ENCODE assay signal across 9 cellular contexts in the genomic region with DNA sequence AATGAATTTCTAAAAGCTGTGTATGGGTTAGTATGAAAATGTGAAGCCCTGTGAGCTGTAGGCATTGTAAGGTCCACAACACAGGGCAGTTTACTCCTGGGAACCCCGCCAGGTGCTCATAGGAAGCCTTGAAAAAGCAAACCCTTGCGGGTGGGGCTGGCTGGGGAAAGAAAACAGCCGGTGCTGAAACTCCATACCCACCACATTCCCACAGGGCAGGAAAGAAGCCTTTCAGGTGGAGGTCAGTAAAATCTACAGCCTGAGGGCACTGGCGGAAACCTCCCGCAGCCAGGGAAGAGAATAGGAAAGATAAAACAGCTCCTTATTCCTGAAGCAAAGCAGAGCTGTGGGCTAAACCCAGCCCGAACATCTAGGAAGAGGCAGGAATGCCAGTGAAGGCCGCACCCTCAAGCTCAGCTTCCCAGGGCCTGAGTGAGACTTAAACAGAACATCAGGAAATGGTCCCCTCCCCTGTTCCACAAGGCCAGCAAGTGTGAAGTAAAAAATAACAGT. TPM values are rescaled to one million over a fixed set of nuclear protein-coding genes. Genes with fewer than 3 reads are reported as not detected.
A peak's percentile ranks its signal among the peaks of the same experiment; 100 is the strongest.
DNase-seq lines count a peak whose midpoint lies in the region; ATAC-seq and TF ChIP-seq lines count a peak whose summit lies in the region.
"Had no signal": no experiment of that assay in that cellular context is flagged by ENCODE, and none has a peak within 500 bp of the region (broad histone marks: within the 10 kb centered on the region; RNA-seq: fewer than 3 reads in every experiment).

No MANE protein-coding gene starts in this region.

- peaks cover 5% of the 10 kb centered on the region for H3K36me3 Mint-ChIP-seq in activated naive CD8-positive, alpha-beta T cell treated with anti-CD3 and anti-CD28 coated beads, Interleukin-2, amount 10 ng/mL, durations not matched to agents 7 days and 5 days
- H3K36me3 Mint-ChIP-seq in activated naive CD8-positive, alpha-beta T cell treated with anti-CD3 and anti-CD28 coated beads, Interleukin-2, amount 50 U/mL, for 24 hours (ENCODE audit: low read depth), result no peaks in the 10 kb centered on the region
- H3K36me3 Mint-ChIP-seq in mesothelial cell of epicardium, result no peaks in the 10 kb centered on the region

- no peak overlapping the region for H3K4me3 Mint-ChIP-seq in activated naive CD8-positive, alpha-beta T cell treated with anti-CD3 and anti-CD28 coated beads, Interleukin-2, amount 10 ng/mL, durations not matched to agents 7 days and 5 days
- H3K4me3 Mint-ChIP-seq in activated naive CD8-positive, alpha-beta T cell treated with anti-CD3 and anti-CD28 coated beads, Interleukin-2, amount 50 U/mL, for 24 hours, result no peak overlapping the region
- H3K4me3 Mint-ChIP-seq in mesothelial cell of epicardium, result no peak overlapping the region

- H3K4me3 ChIP-seq in colonic mucosa, result no peak overlapping the region
- H3K4me3 ChIP-seq in aorta (ENCODE audit: low read length in 2 of 2), result no peak overlapping the region
- H3K4me3 ChIP-seq: K562 had no signal

- intact Hi-C loops in colonic mucosa (cut with DNase I) (no loop called here), aorta (cut with DNase I) (no loop called here)

- no peaks in the 10 kb centered on the region for H3K9me3 Mint-ChIP-seq in activated naive CD8-positive, alpha-beta T cell treated with anti-CD3 and anti-CD28 coated beads, Interleukin-2, amount 10 ng/mL, durations not matched to agents 7 days and 5 days
- H3K9me3 Mint-ChIP-seq in activated naive CD8-positive, alpha-beta T cell treated with anti-CD3 and anti-CD28 coated beads, Interleukin-2, amount 50 U/mL, for 24 hours, result no peaks in the 10 kb centered on the region
- H3K9me3 Mint-ChIP-seq in mesothelial cell of epicardium, result no peaks in the 10 kb centered on the region

- peaks cover 18% of the 10 kb centered on the region for H3K4me1 Mint-ChIP-seq in activated naive CD8-positive, alpha-beta T cell treated with anti-CD3 and anti-CD28 coated beads, Interleukin-2, amount 10 ng/mL, durations not matched to agents 7 days and 5 days
- H3K4me1 Mint-ChIP-seq in activated naive CD8-positive, alpha-beta T cell treated with anti-CD3 and anti-CD28 coated beads, Interleukin-2, amount 50 U/mL, for 24 hours, result peaks cover 8% of the 10 kb centered on the region
- peaks cover 7% of the 10 kb centered on the region for H3K4me1 Mint-ChIP-seq in mesothelial cell of epicardium

- no peak for ATAC-seq in activated naive CD8-positive, alpha-beta T cell treated with anti-CD3 and anti-CD28 coated beads, Interleukin-2, amount 10 ng/mL, durations not matched to agents 7 days and 5 days (ENCODE audit: low read depth)
- no peak for ATAC-seq in activated naive CD8-positive, alpha-beta T cell treated with anti-CD3 and anti-CD28 coated beads, Interleukin-2, amount 50 U/mL, for 24 hours
- ATAC-seq in aorta (ENCODE audit: low FRiP score) (peak; percentile 59), GM19452 (IDR thresholded peaks at IDR 0.05; ENCODE audit: unreplicated experiment) (no peak), GM19035 (IDR thresholded peaks at IDR 0.05; ENCODE audit: unreplicated experiment) (no peak)

- H3K27me3 Mint-ChIP-seq in activated naive CD8-positive, alpha-beta T cell treated with anti-CD3 and anti-CD28 coated beads, Interleukin-2, amount 10 ng/mL, durations not matched to agents 7 days and 5 days, result peaks cover 9% of the 10 kb centered on the region
- peaks cover 7% of the 10 kb centered on the region for H3K27me3 Mint-ChIP-seq in activated naive CD8-positive, alpha-beta T cell treated with anti-CD3 and anti-CD28 coated beads, Interleukin-2, amount 50 U/mL, for 24 hours
- no peaks in the 10 kb centered on the region for H3K27me3 Mint-ChIP-seq in mesothelial cell of epicardium (ENCODE audit: low read depth)

- H3K27me3 ChIP-seq in colonic mucosa, result no peaks in the 10 kb centered on the region
- no peaks in the 10 kb centered on the region for H3K27me3 ChIP-seq in aorta (ENCODE audit: control insufficient read depth in 1 of 2, insufficient read depth in 2 of 2, low read length in 1 of 2)

- H3K4me1 ChIP-seq in colonic mucosa (no peaks in the 10 kb centered on the region), aorta (ENCODE audit: control insufficient read depth in 1 of 2, insufficient read depth in 2 of 2, low read length in 2 of 2) (no peaks in the 10 kb centered on the region)

- no peak for TF ChIP-seq CTCF in colonic mucosa (IDR thresholded peaks at IDR 0.05)
- TF ChIP-seq CTCF in mesothelial cell of epicardium (IDR thresholded peaks at IDR 0.05; ENCODE audit: unreplicated experiment), result no peak

- H3K36me3 ChIP-seq in colonic mucosa, result no peaks in the 10 kb centered on the region
- H3K36me3 ChIP-seq in aorta (ENCODE audit: control insufficient read depth in 1 of 2, insufficient read depth in 2 of 2, low read length in 1 of 2), result no peaks in the 10 kb centered on the region

- H3K9me3 ChIP-seq in colonic mucosa, result no peaks in the 10 kb centered on the region
- H3K9me3 ChIP-seq in aorta (ENCODE audit: control insufficient read depth, low read length), result no peaks in the 10 kb centered on the region

- WGBS in aorta, 2 donors, result 44 to 46% methylated on average over 7 of the region's 7 CpGs

- POLR2A ChIA-PET in activated naive CD8-positive, alpha-beta T cell treated with anti-CD3 and anti-CD28 coated beads, Interleukin-2, amount 10 ng/mL, durations not matched to agents 7 days and 5 days (lab: Charles Lee), result interaction anchor here (0.6 to 1.4 kb wide), 2 partner anchors 10 to 26 kb away, joined by 4 read pairs; no protein-coding TSS in a partner anchor

- DNase-seq in activated naive CD8-positive, alpha-beta T cell treated with anti-CD3 and anti-CD28 coated beads, Interleukin-2, amount 10 ng/mL, durations not matched to agents 7 days and 5 days, result no peak
- no peak for DNase-seq in activated naive CD8-positive, alpha-beta T cell treated with anti-CD3 and anti-CD28 coated beads, Interleukin-2, amount 50 U/mL, for 24 hours
- DNase-seq in colonic mucosa (peak; percentile 81), mesothelial cell of epicardium (ENCODE audit: low spot score in 2 of 2, unreplicated experiment in 2 of 2) (no peak), aorta (peak in 1 of 2 donors; percentile 51), SHP77 treated with DMSO at 0.1 percent for 48 hours (lab: John Stamatoyannopoulos, UW) (no peak)

- peak overlapping the region; percentile 80 for H3K27ac Mint-ChIP-seq in activated naive CD8-positive, alpha-beta T cell treated with anti-CD3 and anti-CD28 coated beads, Interleukin-2, amount 10 ng/mL, durations not matched to agents 7 days and 5 days
- H3K27ac Mint-ChIP-seq in activated naive CD8-positive, alpha-beta T cell treated with anti-CD3 and anti-CD28 coated beads, Interleukin-2, amount 50 U/mL, for 24 hours, result no peak overlapping the region
- H3K27ac Mint-ChIP-seq in mesothelial cell of epicardium, result peak overlapping the region; percentile 82

- peak overlapping the region in 1 of 2 donors; percentile 28 for H3K9ac ChIP-seq in colonic mucosa (ENCODE audit: low read depth in 2 of 2, low read length in 2 of 2)

- H3K27ac ChIP-seq in colonic mucosa, result peak overlapping the region; percentile 62
- H3K27ac ChIP-seq in aorta (ENCODE audit: low read depth in 1 of 2, low read length in 2 of 2), result no peak overlapping the region

RNA-seq across cellular contexts. Expression of a gene that starts 34.7 kb away (rescaled TPM):
- total RNA-seq in activated naive CD8-positive, alpha-beta T cell treated with anti-CD3 and anti-CD28 coated beads, Interleukin-2, amount 10 ng/mL, durations not matched to agents 7 days and 5 days, result 1 to 10 TPM; 1.4 to 1.5 TPM
- total RNA-seq in colonic mucosa (10 to 100 TPM; 11.2 to 14.6 TPM), mesothelial cell of epicardium (213 to 245 TPM (median 216 TPM) in 3 replicates), aorta (10 to 100 TPM; 27.3 to 55.5 TPM)
- polyA plus RNA-seq in aorta, result 1 to 10 TPM; 1.7 to 1.9 TPM

Comparison
In these comparisons a context has a peak if more than half of its experiments do, and no peak if none do; other contexts are left out.
1. RNA of a gene that starts 34.7 kb away (total RNA-seq): 213 to 245 TPM in mesothelial cell of epicardium, 27.3 to 55.5 TPM in aorta and 11.2 to 14.6 TPM in colonic mucosa; 1.4 to 1.5 TPM in activated naive CD8-positive, alpha-beta T cell treated with anti-CD3 and anti-CD28 coated beads, Interleukin-2, amount 10 ng/mL, durations not matched to agents 7 days and 5 days; every median in the first group is over 4 times any median in the second.